Comparison of ENCODE assay signal across 25 cellular contexts in genomic region chr11:127806486-127806885, GRCh38.
"Had no signal": no experiment of that assay in that cellular context is flagged by ENCODE, and none has a peak within 500 bp of the region (broad histone marks: within the 10 kb centered on the region; RNA-seq: fewer than 3 reads in every experiment).

No MANE protein-coding gene starts in this region.

- H3K4me1 Mint-ChIP-seq: activated B cell treated with CpG ODN at 0.5 μM for 24 hours; activated CD4-positive, alpha-beta T cell treated with anti-CD3 and anti-CD28 coated beads, Interleukin-2, amount 10 ng/mL, durations not matched to agents 24 days and 14 days; activated CD8-positive, alpha-beta memory T cell treated with anti-CD3 and anti-CD28 coated beads, Interleukin-2, amount 10 ng/mL, durations not matched to agents 7 days and 5 days; activated naive CD4-positive, alpha-beta T cell treated with anti-CD3 and anti-CD28 coated beads, Interleukin-2, amount 50 U/mL, for 24 hours had no signal

- H3K27me3 Mint-ChIP-seq: activated B cell treated with CpG ODN at 0.5 μM for 24 hours had no signal

- H3K27ac ChIP-seq: breast epithelium, KMS-11, SJSA1 had no signal

- ATAC-seq: activated CD8-positive, alpha-beta memory T cell treated with anti-CD3 and anti-CD28 coated beads, Interleukin-2, amount 10 ng/mL, durations not matched to agents 7 days and 5 days; SK-N-SH treated with all-trans-retinoic acid at 6 μM for 48 hours had no signal

- H3K36me3 Mint-ChIP-seq: activated CD8-positive, alpha-beta memory T cell treated with anti-CD3 and anti-CD28 coated beads, Interleukin-2, amount 10 ng/mL, durations not matched to agents 7 days and 5 days; activated naive CD4-positive, alpha-beta T cell treated with anti-CD3 and anti-CD28 coated beads, Interleukin-2, amount 50 U/mL, for 24 hours had no signal

- H3K9me3 Mint-ChIP-seq: activated B cell treated with CpG ODN at 0.5 μM for 24 hours; activated CD4-positive, alpha-beta T cell treated with anti-CD3 and anti-CD28 coated beads, Interleukin-2, amount 10 ng/mL, durations not matched to agents 24 days and 14 days; activated naive CD4-positive, alpha-beta T cell treated with anti-CD3 and anti-CD28 coated beads, Interleukin-2, amount 50 U/mL, for 24 hours; activated T-cell treated with anti-CD3 and anti-CD28 coated beads, Interleukin-2, amount 50 U/mL, for 24 hours; activated T-helper 1 cell treated with anti-CD3 and anti-CD28 coated beads, Interleukin-12 subunit alpha, Interleukin-12 subunit beta, Interleukin-2, Interleukin-4 antibody, amounts not matched to agents 30 ng/mL and 10 ng/mL and 1 ng/mL, durations not matched to agents 14 hours and 24 hours and 36 hours; T-helper 1 cell treated with Interleukin-12 subunit alpha and Interleukin-12 subunit beta and Interleukin-4 antibody, amounts not matched to agents 30 μg/mL and 1 μg/mL, for 36 hours had no signal

- H3K36me3 ChIP-seq: breast epithelium, MG63, SJSA1 had no signal

- H3K9ac ChIP-seq: KMS-11 had no signal

- H3K4me2 ChIP-seq: KMS-11 had no signal

- DNase-seq: activated B cell treated with CpG ODN at 0.5 μM for 24 hours; activated CD4-positive, alpha-beta T cell treated with anti-CD3 and anti-CD28 coated beads for 1 hour; activated CD4-positive, alpha-beta T cell treated with anti-CD3 and anti-CD28 coated beads, Interleukin-2, amount 10 ng/mL, durations not matched to agents 24 days and 14 days; activated CD4-positive, alpha-beta T cell treated with anti-CD3 and anti-CD28 coated beads, Interleukin-2, amount 50 U/mL, for 48 hours; activated CD8-positive, alpha-beta memory T cell treated with anti-CD3 and anti-CD28 coated beads, Interleukin-2, amount 10 ng/mL, durations not matched to agents 7 days and 5 days; activated effector memory CD4-positive, alpha-beta T cell treated with Interleukin-2 at 50 U/mL for 16 hours; activated naive CD4-positive, alpha-beta T cell; activated T-cell treated with anti-CD3 and anti-CD28 coated beads, Interleukin-2, amount 50 U/mL, for 24 hours; aorta; caudate nucleus; MG63; NCI-H1105; NCI-H1436; NCI-H1694 treated with DMSO at 0.1 percent for 48 hours; NCI-H2029 treated with DMSO at 0.1 percent for 48 hours; NCI-H510A treated with DMSO at 0.1 percent for 48 hours; SHP77; SW 1271 had no signal

- H3K27ac Mint-ChIP-seq: activated B cell treated with CpG ODN at 0.5 μM for 24 hours; activated CD4-positive, alpha-beta T cell treated with anti-CD3 and anti-CD28 coated beads, Interleukin-2, amount 10 ng/mL, durations not matched to agents 24 days and 14 days; activated CD8-positive, alpha-beta memory T cell treated with anti-CD3 and anti-CD28 coated beads, Interleukin-2, amount 10 ng/mL, durations not matched to agents 7 days and 5 days; activated naive CD4-positive, alpha-beta T cell treated with anti-CD3 and anti-CD28 coated beads, Interleukin-2, amount 50 U/mL, for 24 hours; activated T-cell treated with anti-CD3 and anti-CD28 coated beads, Interleukin-2, amount 50 U/mL, for 24 hours; activated T-helper 1 cell treated with anti-CD3 and anti-CD28 coated beads, Interleukin-12 subunit alpha, Interleukin-12 subunit beta, Interleukin-2, Interleukin-4 antibody, amounts not matched to agents 30 ng/mL and 10 ng/mL and 1 ng/mL, durations not matched to agents 14 hours and 24 hours and 36 hours; T-helper 1 cell treated with Interleukin-12 subunit alpha and Interleukin-12 subunit beta and Interleukin-4 antibody, amounts not matched to agents 30 μg/mL and 1 μg/mL, for 36 hours had no signal

- H3K9me3 ChIP-seq: breast epithelium, MG63, SJSA1 had no signal

- H3K4me3 Mint-ChIP-seq: activated B cell treated with CpG ODN at 0.5 μM for 24 hours; activated CD4-positive, alpha-beta T cell treated with anti-CD3 and anti-CD28 coated beads, Interleukin-2, amount 10 ng/mL, durations not matched to agents 24 days and 14 days; activated CD8-positive, alpha-beta memory T cell treated with anti-CD3 and anti-CD28 coated beads, Interleukin-2, amount 10 ng/mL, durations not matched to agents 7 days and 5 days; activated naive CD4-positive, alpha-beta T cell treated with anti-CD3 and anti-CD28 coated beads, Interleukin-2, amount 50 U/mL, for 24 hours; activated T-cell treated with anti-CD3 and anti-CD28 coated beads, Interleukin-2, amount 50 U/mL, for 24 hours; activated T-helper 1 cell treated with anti-CD3 and anti-CD28 coated beads, Interleukin-12 subunit alpha, Interleukin-12 subunit beta, Interleukin-2, Interleukin-4 antibody, amounts not matched to agents 30 ng/mL and 10 ng/mL and 1 ng/mL, durations not matched to agents 14 hours and 24 hours and 36 hours; T-helper 1 cell treated with Interleukin-12 subunit alpha and Interleukin-12 subunit beta and Interleukin-4 antibody, amounts not matched to agents 30 μg/mL and 1 μg/mL, for 36 hours had no signal

- H3K4me3 ChIP-seq: breast epithelium, MG63, SJSA1 had no signal

- H3K27me3 ChIP-seq: breast epithelium, MG63, SJSA1 had no signal

- H3K4me1 ChIP-seq: breast epithelium, SJSA1 had no signal
